In the genomic region with DNA sequence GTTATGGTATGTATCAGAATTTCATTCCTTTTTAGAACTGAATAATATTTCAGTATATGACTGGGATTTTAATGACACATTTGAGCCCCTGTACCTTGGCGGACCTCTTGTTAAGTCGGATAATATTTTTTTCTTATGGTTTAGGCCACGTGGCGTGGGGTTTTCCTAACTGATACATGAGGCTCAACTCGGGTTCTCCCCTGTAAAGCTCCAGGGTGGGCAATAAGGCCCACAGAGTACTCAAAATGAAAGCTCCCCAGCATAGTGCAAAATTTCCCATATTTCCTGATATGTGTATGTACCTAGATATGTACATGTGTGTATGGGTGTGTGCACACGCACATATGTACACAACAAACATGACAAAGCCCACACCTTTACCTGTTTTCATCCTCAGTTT, we compare ENCODE assay signal across 20 cellular contexts. TPM values are rescaled to one million over a fixed set of nuclear protein-coding genes. Genes with fewer than 3 reads are reported as not detected.
DNase-seq lines count a peak whose midpoint lies in the region; ATAC-seq and TF ChIP-seq lines count a peak whose summit lies in the region.
"Had no signal": no experiment of that assay in that cellular context is flagged by ENCODE, and none has a peak within 500 bp of the region (broad histone marks: within the 10 kb centered on the region; RNA-seq: fewer than 3 reads in every experiment).

No MANE protein-coding gene starts in this region.

- no peak overlapping the region for H3K27ac Mint-ChIP-seq in IgD-negative memory B cell
- H3K27ac Mint-ChIP-seq: GM23338 had no signal

- no peaks in the 10 kb centered on the region for H3K27me3 ChIP-seq in foreskin keratinocyte
- H3K27me3 ChIP-seq: BE2C, Peyer's patch had no signal

- H3K27ac ChIP-seq in coronary artery (no peak overlapping the region), foreskin keratinocyte (no peak overlapping the region)
- H3K27ac ChIP-seq: Peyer's patch had no signal

- peaks cover 11% of the 10 kb centered on the region for H3K4me1 ChIP-seq in foreskin keratinocyte
- H3K4me1 ChIP-seq: BE2C, Peyer's patch had no signal

- H3K4me3 Mint-ChIP-seq in IgD-negative memory B cell: peak overlapping the region; percentile 64 to 80 (median 68)
- H3K4me3 Mint-ChIP-seq: CD4-positive, alpha-beta memory T cell; GM23338 had no signal

- H3K4me3 ChIP-seq in coronary artery: no peak overlapping the region
- H3K4me3 ChIP-seq: GM23338, Peyer's patch had no signal

- H3K27me3 Mint-ChIP-seq in IgD-negative memory B cell: no peaks in the 10 kb centered on the region

- peaks cover 6% of the 10 kb centered on the region for H3K36me3 Mint-ChIP-seq in IgD-negative memory B cell

- H3K4me1 Mint-ChIP-seq in IgD-negative memory B cell: peaks cover 21 to 36% (median 26%) of the 10 kb centered on the region in 3 donors

- DNase-seq in GM10266 (ENCODE audit: extremely low spot score): peak; percentile 16
- DNase-seq in coronary artery (ENCODE audit: low spot score): no peak
- DNase-seq in NCI-H526 (lab: John Stamatoyannopoulos, UW): no peak
- no peak for DNase-seq in activated CD4-positive, alpha-beta T cell treated with anti-CD3 and anti-CD28 coated beads, Interleukin-2, amount 50 U/mL, for 1 hour
- DNase-seq in foreskin keratinocyte: no peak
- DNase-seq: ACHN; BE2C; CD4-positive, alpha-beta memory T cell; DMS79 treated with DMSO at 0.1 percent for 48 hours; KG1; NCI-H1092 treated with DMSO at 0.1 percent for 48 hours; NCI-H1694; NCI-H774; Peyer's patch; SHP77 had no signal

- H3K9me3 Mint-ChIP-seq in IgD-negative memory B cell: peaks cover 0 to 2% (median 0%) of the 10 kb centered on the region in 3 donors
- H3K9me3 Mint-ChIP-seq: GM23338 had no signal

- TF ChIP-seq CTCF in GM10266 (IDR thresholded peaks at IDR 0.05; ENCODE audit: control insufficient read depth, insufficient read depth, low read depth, missing control alignments) (no peak), coronary artery (IDR thresholded peaks at IDR 0.05) (no peak), foreskin keratinocyte (conservative IDR thresholded peaks at IDR 0.05) (no peak)

- ATAC-seq in GM18520 (IDR thresholded peaks at IDR 0.05; ENCODE audit: unreplicated experiment): peak; percentile 18
- ATAC-seq in HG02759 (IDR thresholded peaks at IDR 0.05; ENCODE audit: unreplicated experiment): peak; percentile 29
- ATAC-seq in foreskin keratinocyte: no peak
- ATAC-seq: GM23338, SK-N-SH treated with all-trans-retinoic acid at 6 μM for 48 hours had no signal

RNA-seq across cellular contexts. Expression of a gene that starts 24.5 kb away (rescaled TPM):
- polyA plus RNA-seq in IgD-negative memory B cell: 4.4 TPM
- 1.2 and 1.4 TPM in 2 replicates for total RNA-seq in foreskin keratinocyte
- polyA plus RNA-seq in foreskin keratinocyte: 2.0 and 2.5 TPM in 2 replicates
- total RNA-seq: GM23338 had no signal

RNA-seq across cellular contexts. Expression of a gene that starts 33.2 kb away (rescaled TPM):
- 2.9 TPM for polyA plus RNA-seq in IgD-negative memory B cell
- 11.0 and 11.8 TPM in 2 replicates for total RNA-seq in foreskin keratinocyte
- 2.8 and 3.4 TPM in 2 replicates for polyA plus RNA-seq in foreskin keratinocyte

RNA-seq across cellular contexts. Expression of a gene that starts 48.1 kb away (rescaled TPM):
- 26.0 TPM for polyA plus RNA-seq in IgD-negative memory B cell
- 92.7 and 104 TPM in 2 replicates for total RNA-seq in foreskin keratinocyte
- polyA plus RNA-seq in foreskin keratinocyte: 33.2 and 34.6 TPM in 2 replicates
